In genomic region chr5:128782446-128782845, GRCh38 we compare ENCODE assay signal across 10 cellular contexts.
DNase-seq lines count a peak whose midpoint lies in the region; ATAC-seq and TF ChIP-seq lines count a peak whose summit lies in the region.
"Had no signal": no experiment of that assay in that cellular context is flagged by ENCODE, and none has a peak within 500 bp of the region (broad histone marks: within the 10 kb centered on the region; RNA-seq: fewer than 3 reads in every experiment).

No MANE protein-coding gene starts in this region.

- H3K27me3 ChIP-seq in HCT116 (ENCODE audit: insufficient read depth, low read length) (no peaks in the 10 kb centered on the region), heart right ventricle (no peaks in the 10 kb centered on the region), upper lobe of right lung (no peaks in the 10 kb centered on the region)
- H3K27me3 ChIP-seq: hepatocyte had no signal

- H3K4me3 ChIP-seq in HCT116 (replicated peaks in 1 of 2; ENCODE audit: low read depth in 1 of 2, low read length in 2 of 2) (no peak overlapping the region), heart right ventricle (no peak overlapping the region), upper lobe of right lung (no peak overlapping the region)
- H3K4me3 ChIP-seq: hepatocyte had no signal

- TF ChIP-seq CTCF in HCT116 (IDR thresholded peaks at IDR 0.05 in 2 of 3, conservative IDR thresholded peaks at IDR 0.05 in 1 of 3; ENCODE audit: borderline replicate concordance in 1 of 3, insufficient read depth in 1 of 3, low read depth in 2 of 3, low read length in 2 of 3) (no peak), heart right ventricle (IDR thresholded peaks at IDR 0.05) (no peak), upper lobe of right lung (IDR thresholded peaks at IDR 0.05) (no peak)

- peak overlapping the region; percentile 16; the same call in 1 of the 2 replicates for H3K4me2 ChIP-seq in HCT116 (ENCODE audit: low read length)
- H3K4me2 ChIP-seq: hepatocyte had no signal

- TF ChIP-seq POLR2A in HCT116 (IDR thresholded peaks at IDR 0.05; ENCODE audit: borderline replicate concordance, extremely low read depth, insufficient read depth, insufficient read length) = no peak

- TF ChIP-seq RAD21 in HCT116 (IDR thresholded peaks at IDR 0.05; ENCODE audit: low read depth) = no peak

- no peaks in the 10 kb centered on the region for H3K9me2 ChIP-seq in HCT116 (ENCODE audit: insufficient read depth)

- CTCF ChIA-PET in HCT116 (lab: Charles Lee) = no interaction called here
- CTCF ChIA-PET in activated CD4-positive, alpha-beta T cell treated with anti-CD3 and anti-CD28 coated beads, Interleukin-2, amount 10 ng/mL, durations not matched to agents 7 days and 5 days (lab: Charles Lee) = no interaction called here

- POLR2A ChIA-PET in HCT116 (lab: Charles Lee) = no interaction called here
- POLR2A ChIA-PET in activated CD4-positive, alpha-beta T cell treated with anti-CD3 and anti-CD28 coated beads, Interleukin-2, amount 10 ng/mL, durations not matched to agents 7 days and 5 days (lab: Charles Lee) = no interaction called here

- peaks cover 4% of the 10 kb centered on the region for H3K4me1 Mint-ChIP-seq in activated CD4-positive, alpha-beta T cell treated with anti-CD3 and anti-CD28 coated beads, Interleukin-2, amount 10 ng/mL, durations not matched to agents 7 days and 5 days
- no peaks in the 10 kb centered on the region for H3K4me1 Mint-ChIP-seq in activated naive CD8-positive, alpha-beta T cell treated with anti-CD3 and anti-CD28 coated beads, Interleukin-2, amount 50 U/mL, for 24 hours

- 35 to 43% methylated on average over 4 of the region's 4 CpGs for WGBS in heart right ventricle, 2 donors

- H3K9me3 Mint-ChIP-seq in activated CD4-positive, alpha-beta T cell treated with anti-CD3 and anti-CD28 coated beads, Interleukin-2, amount 10 ng/mL, durations not matched to agents 7 days and 5 days = peaks cover 3% of the 10 kb centered on the region
- H3K9me3 Mint-ChIP-seq in activated naive CD8-positive, alpha-beta T cell treated with anti-CD3 and anti-CD28 coated beads, Interleukin-2, amount 50 U/mL, for 24 hours = no peaks in the 10 kb centered on the region

- H3K27ac Mint-ChIP-seq in activated CD4-positive, alpha-beta T cell treated with anti-CD3 and anti-CD28 coated beads, Interleukin-2, amount 10 ng/mL, durations not matched to agents 7 days and 5 days = no peak overlapping the region
- no peak overlapping the region for H3K27ac Mint-ChIP-seq in activated naive CD8-positive, alpha-beta T cell treated with anti-CD3 and anti-CD28 coated beads, Interleukin-2, amount 50 U/mL, for 24 hours

- no peak overlapping the region for H3K27ac ChIP-seq in HCT116 (ENCODE audit: low read depth, low read length)
- peak overlapping the region in 6 of 10 donors; percentile 6 to 66 (median 37) for H3K27ac ChIP-seq in heart right ventricle
- H3K27ac ChIP-seq in upper lobe of right lung = no peak overlapping the region
- H3K27ac ChIP-seq: hepatocyte had no signal

- no peaks in the 10 kb centered on the region for H4K20me1 ChIP-seq in HCT116 (ENCODE audit: insufficient read depth)

- H3K4me1 ChIP-seq in HCT116 (ENCODE audit: control insufficient read depth in 1 of 2, insufficient read depth in 2 of 2, low read length in 2 of 2) (peaks cover 0 to 18% of the 10 kb centered on the region in 2 experiments; a peak in 1 of 4 replicates), heart right ventricle (peaks cover 0 to 14% (median 10%) of the 10 kb centered on the region in 9 donors), upper lobe of right lung (no peaks in the 10 kb centered on the region)

- H3K36me3 Mint-ChIP-seq in activated CD4-positive, alpha-beta T cell treated with anti-CD3 and anti-CD28 coated beads, Interleukin-2, amount 10 ng/mL, durations not matched to agents 7 days and 5 days (ENCODE audit: low read depth) = no peaks in the 10 kb centered on the region
- no peaks in the 10 kb centered on the region for H3K36me3 Mint-ChIP-seq in activated naive CD8-positive, alpha-beta T cell treated with anti-CD3 and anti-CD28 coated beads, Interleukin-2, amount 50 U/mL, for 24 hours (ENCODE audit: low read depth)

- H3K36me3 ChIP-seq in HCT116 (ENCODE audit: control insufficient read depth in 1 of 2, insufficient read depth in 2 of 2, low read length in 2 of 2) (no peaks in the 10 kb centered on the region), heart right ventricle (no peaks in the 10 kb centered on the region), upper lobe of right lung (no peaks in the 10 kb centered on the region)

- no TSS peak for BruUV-seq in HCT116 (replicated peaks; lab: Mats Ljungman, UMichigan)

- H3K9me3 ChIP-seq in HCT116 (ENCODE audit: control insufficient read depth in 1 of 2, insufficient read depth in 1 of 2, low read depth in 1 of 2, low read length in 2 of 2) (no peaks in the 10 kb centered on the region), heart right ventricle (no peaks in the 10 kb centered on the region), upper lobe of right lung (no peaks in the 10 kb centered on the region)

- DNase-seq in HCT116 (ENCODE audit: low read depth, low spot score) = peak; percentile 12
- peak; percentile 97 for DNase-seq in astrocyte of the hippocampus (ENCODE audit: low read depth, low spot score)
- peak; percentile 26 to 87 for DNase-seq in heart right ventricle
- peak; percentile 81 for DNase-seq in stromal cell of bone marrow (ENCODE audit: low read depth)
- no peak for DNase-seq in upper lobe of right lung
- no peak for DNase-seq in activated CD4-positive, alpha-beta T cell treated with anti-CD3 and anti-CD28 coated beads, Interleukin-2, amount 10 ng/mL, durations not matched to agents 7 days and 5 days
- no peak for DNase-seq in activated naive CD8-positive, alpha-beta T cell treated with anti-CD3 and anti-CD28 coated beads, Interleukin-2, amount 50 U/mL, for 24 hours
- DNase-seq: NCI-H345 had no signal

- intact Hi-C loops in HCT116 (cut with micrococcal nuclease) (no loop called here), heart right ventricle (cut with DNase I) (no loop called here), upper lobe of right lung (cut with DNase I) (no loop called here)

- no peak overlapping the region for H3K9ac ChIP-seq in HCT116 (ENCODE audit: low read length)

- no peak overlapping the region for H3K4me3 Mint-ChIP-seq in activated CD4-positive, alpha-beta T cell treated with anti-CD3 and anti-CD28 coated beads, Interleukin-2, amount 10 ng/mL, durations not matched to agents 7 days and 5 days
- H3K4me3 Mint-ChIP-seq in activated naive CD8-positive, alpha-beta T cell treated with anti-CD3 and anti-CD28 coated beads, Interleukin-2, amount 50 U/mL, for 24 hours = no peak overlapping the region

- RAD21 ChIA-PET in HCT116 (lab: Charles Lee; ENCODE audit: low non-redundant PET in 1 of 2, low total read pairs in 2 of 2, uncharacterized antibody in 2 of 2, unreplicated experiment in 2 of 2) = no interaction called here

- ATAC-seq in HCT116 (peak; percentile 50; the same call in 1 of the 2 replicates), heart right ventricle (peak; percentile 79 to 97 (median 93)), upper lobe of right lung (no peak), HG02623 (IDR thresholded peaks at IDR 0.05; ENCODE audit: unreplicated experiment) (no peak)
- ATAC-seq in activated naive CD8-positive, alpha-beta T cell treated with anti-CD3 and anti-CD28 coated beads, Interleukin-2, amount 50 U/mL, for 24 hours = no peak

- peaks cover 7% of the 10 kb centered on the region for H3K27me3 Mint-ChIP-seq in activated CD4-positive, alpha-beta T cell treated with anti-CD3 and anti-CD28 coated beads, Interleukin-2, amount 10 ng/mL, durations not matched to agents 7 days and 5 days
- no peaks in the 10 kb centered on the region for H3K27me3 Mint-ChIP-seq in activated naive CD8-positive, alpha-beta T cell treated with anti-CD3 and anti-CD28 coated beads, Interleukin-2, amount 50 U/mL, for 24 hours

- H3K79me2 ChIP-seq in HCT116 (ENCODE audit: insufficient read depth, low read length) = no peaks in the 10 kb centered on the region
- H3K79me2 ChIP-seq: hepatocyte had no signal

- H2AFZ ChIP-seq in HCT116 (ENCODE audit: low read depth, low read length, poor library complexity, severe bottlenecking) = no peak overlapping the region
- H2AFZ ChIP-seq: hepatocyte had no signal

TF ChIP-seq in HCT116, 20 proteins besides CTCF, POLR2A, EP300 and RAD21:
- 0 out of 2 replicates have a peak, but pooled peaks have one; percentile 31 for TF ChIP-seq CBX3 (IDR thresholded peaks at IDR 0.05; ENCODE audit: low read depth)
- TF ChIP-seq FOSL1 (IDR thresholded peaks at IDR 0.05; ENCODE audit: low read depth) = peak; percentile 35; the same call in 1 of the 2 replicates
- no peak for TF ChIP-seq SRF (IDR thresholded peaks at IDR 0.05; ENCODE audit: low read depth)

Comparison
In these comparisons a context has a peak if more than half of its experiments do, and no peak if none do; other contexts are left out.
1. ATAC-seq: peak in HCT116 (single experiment) and heart right ventricle (8 of 8); none in upper lobe of right lung (single experiment), activated naive CD8-positive, alpha-beta T cell treated with anti-CD3 and anti-CD28 coated beads, Interleukin-2, amount 50 U/mL, for 24 hours (single experiment) and HG02623 (single experiment).
2. DNase-seq: peak in HCT116 (single experiment), astrocyte of the hippocampus (single experiment), heart right ventricle (2 of 2) and stromal cell of bone marrow (single experiment); none in upper lobe of right lung (single experiment), activated CD4-positive, alpha-beta T cell treated with anti-CD3 and anti-CD28 coated beads, Interleukin-2, amount 10 ng/mL, durations not matched to agents 7 days and 5 days (single experiment) and activated naive CD8-positive, alpha-beta T cell treated with anti-CD3 and anti-CD28 coated beads, Interleukin-2, amount 50 U/mL, for 24 hours (single experiment).
3. H3K27ac ChIP-seq: peak in heart right ventricle (6 of 10); none in HCT116 (single experiment) and upper lobe of right lung (single experiment).